In the genomic region with DNA sequence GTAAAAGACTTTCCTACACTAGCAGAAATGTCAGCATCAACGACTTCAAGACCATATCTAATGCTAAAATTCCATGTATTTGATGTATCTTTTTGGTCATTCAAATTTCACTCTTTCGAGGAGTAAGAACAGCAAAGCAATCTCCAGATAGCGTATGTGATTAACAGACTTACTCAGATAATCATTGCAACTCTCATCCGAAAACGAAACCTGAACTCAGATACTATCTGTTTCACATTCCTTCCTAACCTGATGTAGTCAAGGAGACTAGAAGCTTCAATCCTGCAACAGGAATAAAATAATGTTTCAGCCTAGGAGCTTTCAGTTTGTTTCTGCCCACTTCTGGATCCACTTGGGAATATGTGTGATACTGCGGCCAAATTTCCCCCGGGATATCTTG, we compare ENCODE assay signal across 34 cellular contexts.
DNase-seq lines count a peak whose midpoint lies in the region; ATAC-seq and TF ChIP-seq lines count a peak whose summit lies in the region.
"Had no signal": no experiment of that assay in that cellular context is flagged by ENCODE, and none has a peak within 500 bp of the region (broad histone marks: within the 10 kb centered on the region; RNA-seq: fewer than 3 reads in every experiment).

No MANE protein-coding gene starts in this region.

- H3K36me3 ChIP-seq in left ventricle myocardium inferior (no peaks in the 10 kb centered on the region), parathyroid adenoma (ENCODE audit: control insufficient read depth, insufficient read depth, low read length) (no peaks in the 10 kb centered on the region), uterus (no peaks in the 10 kb centered on the region), A673 (ENCODE audit: insufficient read depth, low read length, poor library complexity, severe bottlenecking) (no peaks in the 10 kb centered on the region)
- H3K36me3 ChIP-seq: left lung, SJCRH30, thyroid gland had no signal

- no peaks in the 10 kb centered on the region for H3K36me3 Mint-ChIP-seq in activated T-helper 1 cell treated with anti-CD3 and anti-CD28 coated beads, Interleukin-12 subunit alpha, Interleukin-12 subunit beta, Interleukin-2, Interleukin-4 antibody, amounts not matched to agents 30 ng/mL and 10 ng/mL and 1 ng/mL, durations not matched to agents 14 hours and 24 hours and 36 hours (ENCODE audit: low read depth)
- H3K36me3 Mint-ChIP-seq: activated CD8-positive, alpha-beta memory T cell treated with anti-CD3 and anti-CD28 coated beads, Interleukin-2, amount 10 ng/mL, durations not matched to agents 7 days and 5 days; natural killer cell; WTC11 had no signal

- no peak overlapping the region for H3K4me3 Mint-ChIP-seq in activated T-helper 1 cell treated with anti-CD3 and anti-CD28 coated beads, Interleukin-12 subunit alpha, Interleukin-12 subunit beta, Interleukin-2, Interleukin-4 antibody, amounts not matched to agents 30 ng/mL and 10 ng/mL and 1 ng/mL, durations not matched to agents 14 hours and 24 hours and 36 hours
- H3K4me3 Mint-ChIP-seq: activated CD8-positive, alpha-beta memory T cell treated with anti-CD3 and anti-CD28 coated beads, Interleukin-2, amount 10 ng/mL, durations not matched to agents 7 days and 5 days; activated T-cell treated with anti-CD3 and anti-CD28 coated beads, Interleukin-2, amount 50 U/mL, for 4 hours; CD4-positive, alpha-beta T cell; central memory CD8-positive, alpha-beta T cell; dendritic cell treated with granulocyte-macrophage colony-stimulating factor and Interleukin-4, amounts not matched to agents 40 ng/mL and 50 ng/mL, for 4 days; endodermal cell; natural killer cell; stimulated activated naive CD8-positive, alpha-beta T cell treated with anti-CD3 and anti-CD28 coated beads, Interleukin-15, Interleukin-2, amounts not matched to agents 100 ng/mL and 50 ng/mL, for 24 hours; WTC11 had no signal

- H2AFZ ChIP-seq in parathyroid adenoma: no peak overlapping the region
- H2AFZ ChIP-seq: GM23248 had no signal

- no TSS peak for BruUV-seq in A673 (replicated peaks; lab: Mats Ljungman, UMichigan)

- no peak for TF ChIP-seq POLR2A in uterus (IDR thresholded peaks at IDR 0.05)

- no peaks in the 10 kb centered on the region for H3K79me2 ChIP-seq in parathyroid adenoma

- H3K27ac ChIP-seq in left ventricle myocardium inferior (replicated peaks): peak overlapping the region; percentile 63
- peak overlapping the region; percentile 4 for H3K27ac ChIP-seq in foreskin keratinocyte
- no peak overlapping the region for H3K27ac ChIP-seq in parathyroid adenoma
- H3K27ac ChIP-seq in uterus: peak overlapping the region; percentile 39 to 40
- H3K27ac ChIP-seq in A673 (ENCODE audit: low read depth, low read length, poor library complexity, severe bottlenecking): no peak overlapping the region
- H3K27ac ChIP-seq: A549, GM23248, KMS-11, left lung, SJCRH30, thyroid gland had no signal

- intact Hi-C loops in left ventricle myocardium inferior (cut with micrococcal nuclease) (no loop called here), left ventricle myocardium superior (cut with micrococcal nuclease) (no loop called here), uterus (cut with DNase I; ENCODE audit: low total_unique reads) (no loop called here), A673 (cut with micrococcal nuclease; ENCODE audit: unreplicated experiment) (no loop called here)
- intact Hi-C loops in activated T-helper 1 cell treated with anti-CD3 and anti-CD28 coated beads, Interleukin-12 subunit alpha, Interleukin-12 subunit beta, Interleukin-2, Interleukin-4 antibody, amounts not matched to agents 30 ng/mL and 10 ng/mL and 1 ng/mL, durations not matched to agents 14 hours and 24 hours and 36 hours (cut with micrococcal nuclease): no loop called here

- no peaks in the 10 kb centered on the region for H3K27me3 ChIP-seq in left ventricle myocardium inferior (ENCODE audit: low read depth)
- H3K27me3 ChIP-seq in foreskin keratinocyte: no peaks in the 10 kb centered on the region
- H3K27me3 ChIP-seq in parathyroid adenoma (ENCODE audit: control insufficient read depth, insufficient read depth, low read length): no peaks in the 10 kb centered on the region
- no peaks in the 10 kb centered on the region for H3K27me3 ChIP-seq in uterus
- no peaks in the 10 kb centered on the region for H3K27me3 ChIP-seq in A673 (replicated peaks; ENCODE audit: insufficient read depth, low read depth, low read length, poor library complexity)
- H3K27me3 ChIP-seq: left lung, SJCRH30, thyroid gland had no signal

- H3K4me3 ChIP-seq in left ventricle myocardium inferior (peak overlapping the region; percentile 7), parathyroid adenoma (ENCODE audit: low read depth, low read length) (no peak overlapping the region), uterus (no peak overlapping the region), A673 (ENCODE audit: low read depth, low read length, poor library complexity, severe bottlenecking) (no peak overlapping the region)
- H3K4me3 ChIP-seq: A549, GM23248, left lung, SJCRH30, thyroid gland had no signal

- DNase-seq in left ventricle myocardium inferior (no peak), left ventricle myocardium superior (no peak), foreskin keratinocyte (peak in 1 of 2 donors; percentile 9), uterus (no peak), A673 (ENCODE audit: low spot score) (no peak), NCI-H187 treated with DMSO at 0.1 percent for 48 hours (lab: John Stamatoyannopoulos, UW) (no peak)
- no peak for DNase-seq in activated T-helper 1 cell treated with anti-CD3 and anti-CD28 coated beads, Interleukin-12 subunit alpha, Interleukin-12 subunit beta, Interleukin-2, Interleukin-4 antibody, amounts not matched to agents 30 ng/mL and 10 ng/mL and 1 ng/mL, durations not matched to agents 14 hours and 24 hours and 36 hours (ENCODE audit: low spot score)
- DNase-seq: activated CD4-positive, alpha-beta T cell treated with anti-CD3 and anti-CD28 coated beads, Interleukin-2, amount 50 U/mL, for 1 hour; activated CD8-positive, alpha-beta memory T cell treated with anti-CD3 and anti-CD28 coated beads, Interleukin-2, amount 10 ng/mL, durations not matched to agents 7 days and 5 days; activated gamma-delta T cell treated with Interleukin-2 at 50 U/mL for 16 hours; activated T-cell treated with anti-CD3 and anti-CD28 coated beads, Interleukin-2, amount 50 U/mL, for 4 hours; CD4-positive, alpha-beta T cell; DND-41; endodermal cell; GF-D8; GM23248; left lung; natural killer cell; NCI-H1436; NCI-H345; NCI-H69; occipital lobe; stimulated activated CD4-positive, alpha-beta T cell treated with anti-CD3 and anti-CD28 coated beads, Interleukin-1b, Interleukin-23, amount 100 ng/mL, for 48 hours; T-helper 9 cell; thyroid gland had no signal

- ATAC-seq in left ventricle myocardium superior (no peak), foreskin keratinocyte (peak; percentile 20)
- ATAC-seq: A549; activated CD8-positive, alpha-beta memory T cell treated with anti-CD3 and anti-CD28 coated beads, Interleukin-2, amount 10 ng/mL, durations not matched to agents 7 days and 5 days; activated T-cell treated with anti-CD3 and anti-CD28 coated beads, Interleukin-2, amount 50 U/mL, for 4 hours; natural killer cell; Panc1; WTC11 had no signal

- H3K9me3 Mint-ChIP-seq in activated T-helper 1 cell treated with anti-CD3 and anti-CD28 coated beads, Interleukin-12 subunit alpha, Interleukin-12 subunit beta, Interleukin-2, Interleukin-4 antibody, amounts not matched to agents 30 ng/mL and 10 ng/mL and 1 ng/mL, durations not matched to agents 14 hours and 24 hours and 36 hours: no peaks in the 10 kb centered on the region
- H3K9me3 Mint-ChIP-seq: activated T-cell treated with anti-CD3 and anti-CD28 coated beads, Interleukin-2, amount 50 U/mL, for 4 hours; CD4-positive, alpha-beta T cell; stimulated activated naive CD8-positive, alpha-beta T cell treated with anti-CD3 and anti-CD28 coated beads, Interleukin-15, Interleukin-2, amounts not matched to agents 100 ng/mL and 50 ng/mL, for 24 hours had no signal

- H3K4me1 Mint-ChIP-seq in activated T-helper 1 cell treated with anti-CD3 and anti-CD28 coated beads, Interleukin-12 subunit alpha, Interleukin-12 subunit beta, Interleukin-2, Interleukin-4 antibody, amounts not matched to agents 30 ng/mL and 10 ng/mL and 1 ng/mL, durations not matched to agents 14 hours and 24 hours and 36 hours (ENCODE audit: low read depth): no peaks in the 10 kb centered on the region
- H3K4me1 Mint-ChIP-seq: activated CD8-positive, alpha-beta memory T cell treated with anti-CD3 and anti-CD28 coated beads, Interleukin-2, amount 10 ng/mL, durations not matched to agents 7 days and 5 days; central memory CD8-positive, alpha-beta T cell; natural killer cell; WTC11 had no signal

- H3K4me2 ChIP-seq in parathyroid adenoma (ENCODE audit: low read length): peak overlapping the region; percentile 56
- H3K4me2 ChIP-seq: A549, KMS-11 had no signal

- H3K4me1 ChIP-seq in left ventricle myocardium inferior (peaks cover 16% of the 10 kb centered on the region), foreskin keratinocyte (no peaks in the 10 kb centered on the region), parathyroid adenoma (no peaks in the 10 kb centered on the region), uterus (no peaks in the 10 kb centered on the region), A673 (ENCODE audit: insufficient read depth, low read length, poor library complexity, severe bottlenecking) (no peaks in the 10 kb centered on the region)
- H3K4me1 ChIP-seq: A549, left lung, SJCRH30 had no signal

- CTCF ChIA-PET in A673 (lab: Charles Lee): no interaction called here

- H3K9me3 ChIP-seq in left ventricle myocardium inferior (replicated peaks) (no peaks in the 10 kb centered on the region), parathyroid adenoma (ENCODE audit: control insufficient read depth, low read length) (no peaks in the 10 kb centered on the region), uterus (no peaks in the 10 kb centered on the region), A673 (ENCODE audit: low read depth, low read length, poor library complexity, severe bottlenecking) (no peaks in the 10 kb centered on the region)
- H3K9me3 ChIP-seq: left lung, SJCRH30, thyroid gland had no signal

- peaks cover 2% of the 10 kb centered on the region for H3K27me3 Mint-ChIP-seq in activated T-helper 1 cell treated with anti-CD3 and anti-CD28 coated beads, Interleukin-12 subunit alpha, Interleukin-12 subunit beta, Interleukin-2, Interleukin-4 antibody, amounts not matched to agents 30 ng/mL and 10 ng/mL and 1 ng/mL, durations not matched to agents 14 hours and 24 hours and 36 hours (ENCODE audit: insufficient read depth)
- H3K27me3 Mint-ChIP-seq: CD4-positive, alpha-beta T cell had no signal

- no peak overlapping the region for H3K9ac ChIP-seq in parathyroid adenoma
- H3K9ac ChIP-seq: GM23248, KMS-11 had no signal

- no peak overlapping the region for H3K27ac Mint-ChIP-seq in activated T-helper 1 cell treated with anti-CD3 and anti-CD28 coated beads, Interleukin-12 subunit alpha, Interleukin-12 subunit beta, Interleukin-2, Interleukin-4 antibody, amounts not matched to agents 30 ng/mL and 10 ng/mL and 1 ng/mL, durations not matched to agents 14 hours and 24 hours and 36 hours
- H3K27ac Mint-ChIP-seq: activated CD8-positive, alpha-beta memory T cell treated with anti-CD3 and anti-CD28 coated beads, Interleukin-2, amount 10 ng/mL, durations not matched to agents 7 days and 5 days; CD4-positive, alpha-beta T cell; dendritic cell treated with granulocyte-macrophage colony-stimulating factor and Interleukin-4, amounts not matched to agents 40 ng/mL and 50 ng/mL, for 4 days; endodermal cell; natural killer cell; stimulated activated naive CD8-positive, alpha-beta T cell treated with anti-CD3 and anti-CD28 coated beads, Interleukin-15, Interleukin-2, amounts not matched to agents 100 ng/mL and 50 ng/mL, for 24 hours; WTC11 had no signal

- TF ChIP-seq CTCF in left ventricle myocardium inferior (IDR thresholded peaks at IDR 0.05; ENCODE audit: borderline replicate concordance) (no peak), foreskin keratinocyte (conservative IDR thresholded peaks at IDR 0.05) (no peak), parathyroid adenoma (IDR thresholded peaks at IDR 0.05) (no peak), uterus (IDR thresholded peaks at IDR 0.05) (no peak), A673 (conservative IDR thresholded peaks at IDR 0.05; ENCODE audit: low read depth, low read length) (no peak)

- POLR2A ChIA-PET in A673 (lab: Charles Lee; ENCODE audit: low non-redundant PET): no interaction called here

Comparison
In these comparisons a context has a peak if more than half of its experiments do, and no peak if none do; other contexts are left out.
1. H3K27ac ChIP-seq: peak in left ventricle myocardium inferior (single experiment), foreskin keratinocyte (single experiment) and uterus (2 of 2); none in parathyroid adenoma (single experiment) and A673 (single experiment).